Comparison of ENCODE assay signal across 1 cellular context in the genomic region with DNA sequence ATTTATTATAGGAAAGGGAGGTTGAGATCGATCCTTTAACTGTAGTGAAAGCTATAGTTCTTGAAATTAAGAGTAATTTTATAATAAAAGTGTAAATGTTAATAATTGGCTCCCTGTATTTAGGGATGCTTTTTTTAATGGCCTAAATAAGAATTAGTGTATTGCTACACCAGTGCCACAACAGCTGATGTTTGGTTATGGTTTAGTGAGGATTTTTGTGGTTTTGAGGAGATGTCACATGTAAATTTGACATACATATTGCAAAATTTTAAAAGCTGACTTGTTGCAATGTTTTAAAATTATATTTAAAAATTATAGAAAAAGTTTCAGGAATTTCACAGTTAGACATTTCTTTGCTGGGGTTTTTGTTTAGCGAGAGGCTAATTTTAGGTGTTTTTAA.
TF ChIP-seq lines count a peak whose summit lies in the region.

No MANE protein-coding gene starts in this region.

TF ChIP-seq in GM12878, 131 proteins besides CTCF, POLR2A, EP300 and RAD21 (continued from another document):
- TF ChIP-seq SRF (IDR thresholded peaks at IDR 0.05; ENCODE audit: low read depth in 2 of 2, low read length in 2 of 2), result no peak
- no peak for TF ChIP-seq SREBF1 (IDR thresholded peaks at IDR 0.05; ENCODE audit: low read length)
- TF ChIP-seq NRF1 (conservative IDR thresholded peaks at IDR 0.05; ENCODE audit: low read depth, low read length), result no peak
- TF ChIP-seq CHD4 (IDR thresholded peaks at IDR 0.05), result no peak
- TF ChIP-seq ZBED1 (IDR thresholded peaks at IDR 0.05; ENCODE audit: borderline replicate concordance), result no peak
- no peak for TF ChIP-seq SIX5 (IDR thresholded peaks at IDR 0.05; ENCODE audit: low read depth, low read length, severe bottlenecking)
- TF ChIP-seq, protein P1, sequence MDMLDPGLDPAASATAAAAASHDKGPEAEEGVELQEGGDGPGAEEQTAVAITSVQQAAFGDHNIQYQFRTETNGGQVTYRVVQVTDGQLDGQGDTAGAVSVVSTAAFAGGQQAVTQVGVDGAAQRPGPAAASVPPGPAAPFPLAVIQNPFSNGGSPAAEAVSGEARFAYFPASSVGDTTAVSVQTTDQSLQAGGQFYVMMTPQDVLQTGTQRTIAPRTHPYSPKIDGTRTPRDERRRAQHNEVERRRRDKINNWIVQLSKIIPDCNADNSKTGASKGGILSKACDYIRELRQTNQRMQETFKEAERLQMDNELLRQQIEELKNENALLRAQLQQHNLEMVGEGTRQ (IDR thresholded peaks at IDR 0.05; ENCODE audit: borderline replicate concordance, low read depth, low read length), result no peak
- TF ChIP-seq, protein P2, sequence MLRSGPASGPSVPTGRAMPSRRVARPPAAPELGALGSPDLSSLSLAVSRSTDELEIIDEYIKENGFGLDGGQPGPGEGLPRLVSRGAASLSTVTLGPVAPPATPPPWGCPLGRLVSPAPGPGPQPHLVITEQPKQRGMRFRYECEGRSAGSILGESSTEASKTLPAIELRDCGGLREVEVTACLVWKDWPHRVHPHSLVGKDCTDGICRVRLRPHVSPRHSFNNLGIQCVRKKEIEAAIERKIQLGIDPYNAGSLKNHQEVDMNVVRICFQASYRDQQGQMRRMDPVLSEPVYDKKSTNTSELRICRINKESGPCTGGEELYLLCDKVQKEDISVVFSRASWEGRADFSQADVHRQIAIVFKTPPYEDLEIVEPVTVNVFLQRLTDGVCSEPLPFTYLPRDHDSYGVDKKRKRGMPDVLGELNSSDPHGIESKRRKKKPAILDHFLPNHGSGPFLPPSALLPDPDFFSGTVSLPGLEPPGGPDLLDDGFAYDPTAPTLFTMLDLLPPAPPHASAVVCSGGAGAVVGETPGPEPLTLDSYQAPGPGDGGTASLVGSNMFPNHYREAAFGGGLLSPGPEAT (IDR thresholded peaks at IDR 0.05; ENCODE audit: low read depth), result no peak
- TF ChIP-seq, protein P3, sequence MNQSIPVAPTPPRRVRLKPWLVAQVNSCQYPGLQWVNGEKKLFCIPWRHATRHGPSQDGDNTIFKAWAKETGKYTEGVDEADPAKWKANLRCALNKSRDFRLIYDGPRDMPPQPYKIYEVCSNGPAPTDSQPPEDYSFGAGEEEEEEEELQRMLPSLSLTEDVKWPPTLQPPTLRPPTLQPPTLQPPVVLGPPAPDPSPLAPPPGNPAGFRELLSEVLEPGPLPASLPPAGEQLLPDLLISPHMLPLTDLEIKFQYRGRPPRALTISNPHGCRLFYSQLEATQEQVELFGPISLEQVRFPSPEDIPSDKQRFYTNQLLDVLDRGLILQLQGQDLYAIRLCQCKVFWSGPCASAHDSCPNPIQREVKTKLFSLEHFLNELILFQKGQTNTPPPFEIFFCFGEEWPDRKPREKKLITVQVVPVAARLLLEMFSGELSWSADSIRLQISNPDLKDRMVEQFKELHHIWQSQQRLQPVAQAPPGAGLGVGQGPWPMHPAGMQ (IDR thresholded peaks at IDR 0.05; ENCODE audit: borderline replicate concordance), result no peak
